In the genomic region with DNA sequence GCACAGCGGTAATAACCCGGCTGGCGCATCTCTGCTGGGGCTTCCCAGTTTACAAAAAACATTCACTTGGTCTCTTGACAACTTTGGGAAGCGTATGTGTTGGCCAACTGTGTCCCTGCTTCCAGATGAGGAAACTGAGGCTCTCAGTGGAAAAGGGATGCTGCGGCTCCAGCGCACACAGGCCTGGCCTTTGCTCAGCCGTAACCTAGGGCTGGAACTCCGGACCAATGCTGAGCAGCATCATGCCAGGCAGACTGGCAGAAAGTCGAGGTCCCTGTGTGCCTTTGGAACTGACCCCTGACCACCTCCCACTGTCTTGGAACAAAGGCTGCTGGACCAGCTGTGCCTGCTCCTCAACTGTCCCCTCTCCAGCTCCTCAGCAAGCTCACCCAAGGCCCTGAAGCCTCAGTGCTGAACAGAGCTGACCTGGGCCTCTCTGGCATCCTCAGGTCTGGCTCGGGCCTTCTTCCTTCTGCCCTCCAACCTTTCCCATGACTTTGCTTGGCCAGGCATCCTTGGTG, we compare ENCODE assay signal across 5 cellular contexts. TPM values are rescaled to one million over a fixed set of nuclear protein-coding genes. Genes with fewer than 3 reads are reported as not detected.
"Had no signal": no experiment of that assay in that cellular context is flagged by ENCODE, and none has a peak within 500 bp of the region (broad histone marks: within the 10 kb centered on the region; RNA-seq: fewer than 3 reads in every experiment).

No MANE protein-coding gene starts in this region.

RNA-seq across cellular contexts. Expression of a gene that starts 2.7 kb away (rescaled TPM):
- total RNA-seq: activated B cell treated with CpG ODN at 0.5 μM for 24 hours; activated CD4-positive, alpha-beta memory T cell treated with anti-CD3 and anti-CD28 coated beads for 36 hours; activated naive CD4-positive, alpha-beta T cell treated with anti-CD3 and anti-CD28 coated beads for 36 hours; activated naive CD4-positive, alpha-beta T cell treated with anti-CD3 and anti-CD28 coated beads, Interleukin-2, amount 50 U/mL, for 72 hours; activated T-helper 1 cell treated with anti-CD3 and anti-CD28 coated beads, Interleukin-12 subunit alpha, Interleukin-12 subunit beta, Interleukin-2, Interleukin-4 antibody, amounts not matched to agents 30 ng/mL and 10 ng/mL and 1 ng/mL, durations not matched to agents 14 hours and 24 hours and 36 hours had no signal
